In the genomic region with DNA sequence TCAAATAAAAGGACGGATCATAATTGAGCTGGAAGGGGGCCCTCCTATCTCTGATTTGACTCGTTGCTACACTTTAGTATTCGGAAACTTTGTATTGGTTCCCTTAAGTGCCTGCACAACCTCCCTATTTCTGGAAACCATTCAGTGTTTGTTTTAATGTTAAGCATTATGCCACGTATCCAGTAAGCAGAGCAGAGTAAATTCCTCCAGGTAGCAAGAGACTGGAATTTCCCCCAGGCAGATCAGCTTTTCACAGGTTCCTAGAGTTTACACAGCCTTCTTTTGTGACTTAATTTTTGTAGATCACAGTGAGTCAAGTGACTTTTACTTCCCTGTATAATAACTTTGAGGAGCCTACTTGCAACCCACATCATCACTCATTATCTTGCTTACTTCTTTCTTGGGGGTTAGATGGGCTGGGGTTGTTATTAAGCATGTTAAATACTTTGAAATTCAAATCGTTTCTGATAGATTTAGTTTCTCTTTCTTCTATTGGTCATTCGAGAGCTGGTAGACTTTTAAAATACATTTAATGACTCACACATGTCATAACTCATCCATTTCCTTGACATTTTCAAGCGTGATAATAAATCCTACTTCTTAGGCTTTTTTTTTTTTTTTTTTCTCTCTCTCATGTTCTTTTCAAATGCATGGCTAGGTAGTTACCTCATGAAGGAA, we compare ENCODE assay signal across 11 cellular contexts.
DNase-seq lines count a peak whose midpoint lies in the region; ATAC-seq and TF ChIP-seq lines count a peak whose summit lies in the region.
"Had no signal": no experiment of that assay in that cellular context is flagged by ENCODE, and none has a peak within 500 bp of the region (broad histone marks: within the 10 kb centered on the region; RNA-seq: fewer than 3 reads in every experiment).

No MANE protein-coding gene starts in this region.

- H3K4me3 Mint-ChIP-seq in activated naive CD4-positive, alpha-beta T cell treated with anti-CD3 and anti-CD28 coated beads, Interleukin-2, amount 50 U/mL, for 24 hours: no peak overlapping the region
- H3K4me3 Mint-ChIP-seq in activated naive CD4-positive, alpha-beta T cell treated with anti-CD3 and anti-CD28 coated beads, Interleukin-2, amount 10 ng/mL, durations not matched to agents 7 days and 5 days: no peak overlapping the region

- CTCF ChIA-PET in activated naive CD4-positive, alpha-beta T cell treated with anti-CD3 and anti-CD28 coated beads, Interleukin-2, amount 10 ng/mL, durations not matched to agents 7 days and 5 days (lab: Charles Lee): no interaction called here

- no peaks in the 10 kb centered on the region for H3K9me3 Mint-ChIP-seq in activated naive CD4-positive, alpha-beta T cell treated with anti-CD3 and anti-CD28 coated beads, Interleukin-2, amount 50 U/mL, for 24 hours
- H3K9me3 Mint-ChIP-seq in activated naive CD4-positive, alpha-beta T cell treated with anti-CD3 and anti-CD28 coated beads, Interleukin-2, amount 10 ng/mL, durations not matched to agents 7 days and 5 days: no peaks in the 10 kb centered on the region

- intact Hi-C loops in breast epithelium (cut with DNase I; ENCODE audit: low total_unique reads) (no loop called here), left lung (cut with DNase I) (no loop called here)

- no peak for TF ChIP-seq CTCF in breast epithelium (IDR thresholded peaks at IDR 0.05)
- TF ChIP-seq CTCF in left lung (IDR thresholded peaks at IDR 0.05): no peak

- peaks cover 12% of the 10 kb centered on the region for H3K4me1 Mint-ChIP-seq in activated naive CD4-positive, alpha-beta T cell treated with anti-CD3 and anti-CD28 coated beads, Interleukin-2, amount 50 U/mL, for 24 hours
- no peaks in the 10 kb centered on the region for H3K4me1 Mint-ChIP-seq in activated naive CD4-positive, alpha-beta T cell treated with anti-CD3 and anti-CD28 coated beads, Interleukin-2, amount 10 ng/mL, durations not matched to agents 7 days and 5 days

- H3K4me3 ChIP-seq in breast epithelium (no peak overlapping the region), left lung (no peak overlapping the region)

- H3K27ac Mint-ChIP-seq in activated naive CD4-positive, alpha-beta T cell treated with anti-CD3 and anti-CD28 coated beads, Interleukin-2, amount 50 U/mL, for 24 hours: peak overlapping the region; percentile 86
- H3K27ac Mint-ChIP-seq in activated naive CD4-positive, alpha-beta T cell treated with anti-CD3 and anti-CD28 coated beads, Interleukin-2, amount 10 ng/mL, durations not matched to agents 7 days and 5 days: no peak overlapping the region

- no peaks in the 10 kb centered on the region for H3K27me3 Mint-ChIP-seq in activated naive CD4-positive, alpha-beta T cell treated with anti-CD3 and anti-CD28 coated beads, Interleukin-2, amount 50 U/mL, for 24 hours
- no peaks in the 10 kb centered on the region for H3K27me3 Mint-ChIP-seq in activated naive CD4-positive, alpha-beta T cell treated with anti-CD3 and anti-CD28 coated beads, Interleukin-2, amount 10 ng/mL, durations not matched to agents 7 days and 5 days

- H3K36me3 Mint-ChIP-seq in activated naive CD4-positive, alpha-beta T cell treated with anti-CD3 and anti-CD28 coated beads, Interleukin-2, amount 50 U/mL, for 24 hours: no peaks in the 10 kb centered on the region
- no peaks in the 10 kb centered on the region for H3K36me3 Mint-ChIP-seq in activated naive CD4-positive, alpha-beta T cell treated with anti-CD3 and anti-CD28 coated beads, Interleukin-2, amount 10 ng/mL, durations not matched to agents 7 days and 5 days

- H3K27ac ChIP-seq in breast epithelium (peak overlapping the region; percentile 84 to 86), left lung (peak overlapping the region; percentile 59 to 67)
- H3K27ac ChIP-seq: HL-60 had no signal

- H3K27me3 ChIP-seq in breast epithelium (no peaks in the 10 kb centered on the region), left lung (no peaks in the 10 kb centered on the region)

- ATAC-seq in left lung (peak; percentile 87), HG03139 (IDR thresholded peaks at IDR 0.05; ENCODE audit: unreplicated experiment) (no peak)

- no peaks in the 10 kb centered on the region for H3K36me3 ChIP-seq in breast epithelium
- no peaks in the 10 kb centered on the region for H3K36me3 ChIP-seq in left lung

- H3K4me1 ChIP-seq in breast epithelium: peaks cover 0 to 8% of the 10 kb centered on the region in 2 donors
- peaks cover 0 to 7% of the 10 kb centered on the region in 2 donors for H3K4me1 ChIP-seq in left lung

- H3K9me3 ChIP-seq in breast epithelium (no peaks in the 10 kb centered on the region), left lung (no peaks in the 10 kb centered on the region)

- no peak for TF ChIP-seq POLR2A in breast epithelium (IDR thresholded peaks at IDR 0.05)

- DNase-seq in activated naive CD4-positive, alpha-beta T cell treated with anti-CD3 and anti-CD28 coated beads, Interleukin-2, amount 10 ng/mL, durations not matched to agents 7 days and 5 days: no peak
- DNase-seq in breast epithelium (ENCODE audit: low spot score in 2 of 2) (peak in 1 of 2 donors; percentile 59), left lung (no peak), NCI-H128 (lab: John Stamatoyannopoulos, UW; ENCODE audit: unreplicated experiment) (no peak), putamen (ENCODE audit: low spot score) (no peak), iPS-NIHi11 (ENCODE audit: low spot score) (no peak)
- DNase-seq: activated gamma-delta T cell; stimulated activated CD4-positive, alpha-beta T cell treated with anti-CD3 and anti-CD28 coated beads, Interleukin-4, amount 100 ng/mL, for 4 hours had no signal
